ENCODE assay signal across 1 cellular context in the genomic region with DNA sequence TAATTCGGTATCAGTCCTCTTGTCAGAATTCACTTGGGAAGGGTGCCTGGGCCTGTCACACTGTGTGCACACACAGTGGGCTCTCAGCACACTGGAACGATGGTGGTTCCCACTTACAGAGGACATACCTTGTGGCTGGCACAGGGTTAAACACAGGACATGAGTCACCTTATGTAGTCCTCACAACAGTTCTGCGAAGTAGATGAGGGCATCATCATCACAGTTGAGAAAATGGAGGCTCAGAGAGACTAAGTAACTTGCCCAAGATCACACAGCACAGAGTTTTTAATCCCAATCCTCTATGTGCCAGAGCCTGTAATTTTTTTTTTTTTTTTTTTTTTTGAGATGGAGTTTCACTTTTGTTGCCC.
TF ChIP-seq lines count a peak whose summit lies in the region.

No MANE protein-coding gene starts in this region.

TF ChIP-seq in A549, 52 proteins besides CTCF, POLR2A, EP300 and RAD21 (continued from another document):
- peak; percentile 76; the same call in 1 of the 2 replicates for TF ChIP-seq CHD4 (IDR thresholded peaks at IDR 0.05; ENCODE audit: borderline replicate concordance)
- TF ChIP-seq KDM1A (IDR thresholded peaks at IDR 0.05; ENCODE audit: low read depth): peak; percentile 55; the same call in 1 of the 2 replicates
- TF ChIP-seq SREBF2 (IDR thresholded peaks at IDR 0.05): no peak
- TF ChIP-seq HEYL (CRISPR knock-in tag; IDR thresholded peaks at IDR 0.05): 0 out of 2 replicates have a peak, but pooled peaks have one; percentile 9
- no peak for TF ChIP-seq NR3C1 (IDR thresholded peaks at IDR 0.05)
